Comparison of ENCODE assay signal across 1 cellular context in genomic region chr11:61816736-61817455, GRCh38.
TF ChIP-seq lines count a peak whose summit lies in the region.

Gene FADS1 (minus strand): TSS chr11:61817003. CDS start chr11:61816929, 74 bp downstream.

TF ChIP-seq in HepG2, 621 proteins besides CTCF, POLR2A, EP300 and RAD21 (continued from another document and continues in another):
- peak; percentile 31; the same call in 1 of the 2 replicates for TF ChIP-seq ZNF142 (CRISPR knock-in tag; IDR thresholded peaks at IDR 0.05)
- TF ChIP-seq NFRKB (IDR thresholded peaks at IDR 0.05) = no peak
- TF ChIP-seq GATAD2A (CRISPR knock-in tag; IDR thresholded peaks at IDR 0.05) = peak; percentile 87
- TF ChIP-seq PREB (CRISPR knock-in tag; IDR thresholded peaks at IDR 0.05) = no peak
- no peak for TF ChIP-seq GPBP1L1 (CRISPR knock-in tag; IDR thresholded peaks at IDR 0.05)
- no peak for TF ChIP-seq HNF4G (IDR thresholded peaks at IDR 0.05; ENCODE audit: borderline replicate concordance, low read depth, low read length)
- 0 out of 2 replicates have a peak, but pooled peaks have one; percentile 45 for TF ChIP-seq HNF4G (CRISPR knock-in tag; IDR thresholded peaks at IDR 0.05; ENCODE audit: borderline replicate concordance, low read depth)
- TF ChIP-seq TBX2 (CRISPR knock-in tag; IDR thresholded peaks at IDR 0.05; ENCODE audit: borderline replicate concordance) = peak; percentile 92
- TF ChIP-seq ZFP36L1 (CRISPR knock-in tag; IDR thresholded peaks at IDR 0.05) = peak; percentile 95
- TF ChIP-seq PTBP1 (IDR thresholded peaks at IDR 0.05; ENCODE audit: low read depth, low read length, poor library complexity, severe bottlenecking) = peak; percentile 89
- no peak for TF ChIP-seq AKNA (CRISPR knock-in tag; IDR thresholded peaks at IDR 0.05; ENCODE audit: borderline replicate concordance)
- no peak for TF ChIP-seq ZBTB37 (CRISPR knock-in tag; IDR thresholded peaks at IDR 0.05)
- TF ChIP-seq ATF7 (IDR thresholded peaks at IDR 0.05) = peak; percentile 25; the same call in 1 of the 2 replicates
- TF ChIP-seq ATF7 (CRISPR knock-in tag; IDR thresholded peaks at IDR 0.05) = peak; percentile 86
- TF ChIP-seq ZFP90 (CRISPR knock-in tag; IDR thresholded peaks at IDR 0.05; ENCODE audit: borderline replicate concordance) = peak; percentile 35; the same call in 1 of the 2 replicates
- TF ChIP-seq SYNCRIP (IDR thresholded peaks at IDR 0.05; ENCODE audit: insufficient read depth, low read depth, low read length) = no peak
- TF ChIP-seq AGO2 (optimal IDR thresholded peaks at IDR 0.05; ENCODE audit: low read depth, low read length) = no peak
- TF ChIP-seq ZNF3 (CRISPR knock-in tag; IDR thresholded peaks at IDR 0.05) = no peak
- TF ChIP-seq RERE (CRISPR knock-in tag; IDR thresholded peaks at IDR 0.05; ENCODE audit: low read depth) = no peak
- no peak for TF ChIP-seq ZNF296 (CRISPR knock-in tag; conservative IDR thresholded peaks at IDR 0.05)
- TF ChIP-seq THAP7 (CRISPR knock-in tag; IDR thresholded peaks at IDR 0.05) = peak; percentile 60; the same call in 1 of the 2 replicates
- peak; percentile 15 for TF ChIP-seq TBL1XR1 (IDR thresholded peaks at IDR 0.05; ENCODE audit: borderline replicate concordance, low read length, partially characterized antibody)
- TF ChIP-seq ZMYM4 (CRISPR knock-in tag; IDR thresholded peaks at IDR 0.05) = peak; percentile 91
- no peak for TF ChIP-seq GATA4 (IDR thresholded peaks at IDR 0.05; ENCODE audit: borderline replicate concordance, low read depth)
- TF ChIP-seq ZNF496 (CRISPR knock-in tag; IDR thresholded peaks at IDR 0.05; ENCODE audit: insufficient replicate concordance) = no peak
- TF ChIP-seq ZNF383 (CRISPR knock-in tag; IDR thresholded peaks at IDR 0.05; ENCODE audit: borderline replicate concordance) = peak; percentile 74; the same call in 1 of the 2 replicates
- no peak for TF ChIP-seq FOXA1 (IDR thresholded peaks at IDR 0.05)
- TF ChIP-seq FOXA1 (CRISPR knock-in tag; IDR thresholded peaks at IDR 0.05) = peak; percentile 41; the same call in 1 of the 2 replicates
- TF ChIP-seq IRF2 (CRISPR knock-in tag; IDR thresholded peaks at IDR 0.05) = peak; percentile 86
- TF ChIP-seq SPEN (CRISPR knock-in tag; IDR thresholded peaks at IDR 0.05; ENCODE audit: low read depth) = peak; percentile 93
- TF ChIP-seq NR2F6 (IDR thresholded peaks at IDR 0.05) = no peak
- peak; percentile 47; the same call in 1 of the 2 replicates for TF ChIP-seq NR2F6 (CRISPR knock-in tag; IDR thresholded peaks at IDR 0.05)
- no peak for TF ChIP-seq DPF2 (CRISPR knock-in tag; IDR thresholded peaks at IDR 0.05; ENCODE audit: borderline replicate concordance, low read depth)
- no peak for TF ChIP-seq BHLHE40 (IDR thresholded peaks at IDR 0.05; ENCODE audit: low read length)
- no peak for TF ChIP-seq ZNF841 (CRISPR knock-in tag; IDR thresholded peaks at IDR 0.05; ENCODE audit: borderline replicate concordance)
- peak; percentile 70 for TF ChIP-seq NR2C2 (CRISPR knock-in tag; IDR thresholded peaks at IDR 0.05; ENCODE audit: borderline replicate concordance)
- no peak for TF ChIP-seq FOXJ3 (CRISPR knock-in tag; IDR thresholded peaks at IDR 0.05; ENCODE audit: borderline replicate concordance)
- peak; percentile 79; the same call in 1 of the 2 replicates for TF ChIP-seq ZZZ3 (CRISPR knock-in tag; IDR thresholded peaks at IDR 0.05; ENCODE audit: borderline replicate concordance)
- TF ChIP-seq NBN (conservative IDR thresholded peaks at IDR 0.05) = no peak
- no peak for TF ChIP-seq RAD51 (IDR thresholded peaks at IDR 0.05; ENCODE audit: borderline replicate concordance)
- TF ChIP-seq NAIF1 (CRISPR knock-in tag; IDR thresholded peaks at IDR 0.05; ENCODE audit: borderline replicate concordance) = 0 out of 2 replicates have a peak, but pooled peaks have one; percentile 60
